In genomic region chr1:64553285-64553684, GRCh38 we compare ENCODE assay signal across 21 cellular contexts.
DNase-seq lines count a peak whose midpoint lies in the region; ATAC-seq and TF ChIP-seq lines count a peak whose summit lies in the region.
"Had no signal": no experiment of that assay in that cellular context is flagged by ENCODE, and none has a peak within 500 bp of the region (broad histone marks: within the 10 kb centered on the region; RNA-seq: fewer than 3 reads in every experiment).

No MANE protein-coding gene starts in this region.

- H3K79me2 ChIP-seq in Loucy (ENCODE audit: insufficient read depth, low read length) (peaks cover 5% of the 10 kb centered on the region; the same call in 1 of the 2 replicates), PC-3 (ENCODE audit: low read length) (no peaks in the 10 kb centered on the region)

- H3K9ac ChIP-seq in Loucy (ENCODE audit: low read depth, low read length, poor library complexity, severe bottlenecking) (no peak overlapping the region), PC-3 (ENCODE audit: low read length) (no peak overlapping the region)
- H3K9ac ChIP-seq: neural progenitor cell had no signal

- H3K4me3 Mint-ChIP-seq in naive thymus-derived CD4-positive, alpha-beta T cell, result peak overlapping the region in 3 of 10 donors; percentile 6 to 18 (median 18)
- no peak overlapping the region for H3K4me3 Mint-ChIP-seq in progenitor cell of endocrine pancreas (ENCODE audit: low read depth)
- H3K4me3 Mint-ChIP-seq: CD4-positive, CD25-positive, alpha-beta regulatory T cell; HFFc6; neural progenitor cell; T-helper 1 cell treated with Interleukin-12 subunit alpha and Interleukin-12 subunit beta and Interleukin-4 antibody, amounts not matched to agents 30 μg/mL and 1 μg/mL, for 36 hours had no signal

- peaks cover 11% of the 10 kb centered on the region for H4K20me1 ChIP-seq in Loucy (ENCODE audit: insufficient read depth, low read length, poor library complexity, severe bottlenecking)
- H4K20me1 ChIP-seq in PC-3 (ENCODE audit: low read length), result no peaks in the 10 kb centered on the region

- H3K4me1 Mint-ChIP-seq in naive thymus-derived CD4-positive, alpha-beta T cell, result peaks cover 20 to 81% (median 57%) of the 10 kb centered on the region in 7 donors
- H3K4me1 Mint-ChIP-seq in progenitor cell of endocrine pancreas (ENCODE audit: low read depth), result peaks cover 7% of the 10 kb centered on the region

- peaks cover 0 to 57% (median 0%) of the 10 kb centered on the region in 5 donors for H3K27me3 Mint-ChIP-seq in naive thymus-derived CD4-positive, alpha-beta T cell
- H3K27me3 Mint-ChIP-seq in progenitor cell of endocrine pancreas, result no peaks in the 10 kb centered on the region

- peaks cover 0 to 9% (median 0%) of the 10 kb centered on the region in 11 donors for H3K9me3 Mint-ChIP-seq in naive thymus-derived CD4-positive, alpha-beta T cell
- no peaks in the 10 kb centered on the region for H3K9me3 Mint-ChIP-seq in progenitor cell of endocrine pancreas (ENCODE audit: low read depth)
- H3K9me3 Mint-ChIP-seq: HFFc6; T-helper 1 cell treated with Interleukin-12 subunit alpha and Interleukin-12 subunit beta and Interleukin-4 antibody, amounts not matched to agents 30 μg/mL and 1 μg/mL, for 36 hours had no signal

- H3K4me2 ChIP-seq in Loucy (ENCODE audit: low read depth, low read length, poor library complexity, severe bottlenecking), result no peak overlapping the region
- H3K4me2 ChIP-seq in PC-3 (ENCODE audit: low read length), result no peak overlapping the region
- H3K4me2 ChIP-seq: neural progenitor cell had no signal

- H3K4me3 ChIP-seq in heart right ventricle (no peak overlapping the region), Loucy (ENCODE audit: low read length, poor library complexity, severe bottlenecking) (no peak overlapping the region), PC-3 (ENCODE audit: low read length) (no peak overlapping the region)
- no peak overlapping the region for H3K4me3 ChIP-seq in naive thymus-derived CD4-positive, alpha-beta T cell (ENCODE audit: low read length)
- H3K4me3 ChIP-seq: lower lobe of right lung, mucosa of descending colon, neural progenitor cell, SJSA1 had no signal

- BruUV-seq in PC-3 (replicated peaks; lab: Mats Ljungman, UMichigan), result no TSS peak

- POLR2A ChIA-PET in PC-3 (lab: Charles Lee; ENCODE audit: unreplicated experiment), result no interaction called here
- POLR2A ChIA-PET in naive thymus-derived CD4-positive, alpha-beta T cell (lab: Charles Lee), result no interaction called here

- peaks cover 0 to 8% (median 2%) of the 10 kb centered on the region in 5 donors for H3K36me3 Mint-ChIP-seq in naive thymus-derived CD4-positive, alpha-beta T cell
- H3K36me3 Mint-ChIP-seq in progenitor cell of endocrine pancreas (ENCODE audit: insufficient read depth), result peaks cover 15% of the 10 kb centered on the region
- H3K36me3 Mint-ChIP-seq: CD4-positive, CD25-positive, alpha-beta regulatory T cell had no signal

- WGBS in heart right ventricle, 2 donors, result 68 to 74% methylated on average over 4 of the region's 4 CpGs

- H3K27me3 ChIP-seq in heart right ventricle, result no peaks in the 10 kb centered on the region
- H3K27me3 ChIP-seq in Loucy (ENCODE audit: insufficient read depth, low read length, poor library complexity, severe bottlenecking), result no peaks in the 10 kb centered on the region
- no peaks in the 10 kb centered on the region for H3K27me3 ChIP-seq in PC-3 (ENCODE audit: low read length)
- no peaks in the 10 kb centered on the region for H3K27me3 ChIP-seq in naive thymus-derived CD4-positive, alpha-beta T cell (ENCODE audit: control insufficient read depth in 2 of 2, insufficient read depth in 2 of 2, low read length in 2 of 2)
- H3K27me3 ChIP-seq: neural progenitor cell, SJSA1 had no signal

- CTCF ChIA-PET in PC-3 (lab: Charles Lee), result no interaction called here
- CTCF ChIA-PET in naive thymus-derived CD4-positive, alpha-beta T cell (lab: Charles Lee), result interaction anchor here (0.6 to 3.7 kb wide), 4 partner anchors 9 to 122 kb away, joined by 3 to 24 read pairs (median 3); no protein-coding TSS in a partner anchor

- H3K36me3 ChIP-seq in heart right ventricle (peaks cover 0 to 6% (median 0%) of the 10 kb centered on the region in 9 donors), Loucy (ENCODE audit: insufficient read depth, low read length) (peaks cover 17% of the 10 kb centered on the region), PC-3 (ENCODE audit: low read depth, low read length) (no peaks in the 10 kb centered on the region)
- H3K36me3 ChIP-seq in naive thymus-derived CD4-positive, alpha-beta T cell (ENCODE audit: control insufficient read depth in 2 of 3, insufficient read depth in 3 of 3, low read length in 3 of 3), result no peaks in the 10 kb centered on the region
- H3K36me3 ChIP-seq: SJSA1 had no signal

- H3K27ac Mint-ChIP-seq in naive thymus-derived CD4-positive, alpha-beta T cell, result peak overlapping the region in 7 of 9 donors; percentile 4 to 91 (median 70)
- no peak overlapping the region for H3K27ac Mint-ChIP-seq in progenitor cell of endocrine pancreas
- H3K27ac Mint-ChIP-seq: CD4-positive, CD25-positive, alpha-beta regulatory T cell; HFFc6; neural progenitor cell; T-helper 1 cell treated with Interleukin-12 subunit alpha and Interleukin-12 subunit beta and Interleukin-4 antibody, amounts not matched to agents 30 μg/mL and 1 μg/mL, for 36 hours had no signal

- H3F3A ChIP-seq in Loucy (ENCODE audit: low read depth), result no peaks in the 10 kb centered on the region
- no peaks in the 10 kb centered on the region for H3F3A ChIP-seq in PC-3 (ENCODE audit: low read length, unreplicated experiment)

- H2AFZ ChIP-seq in Loucy (ENCODE audit: low read length), result no peak overlapping the region
- H2AFZ ChIP-seq in PC-3 (ENCODE audit: low read length), result no peak overlapping the region
- H2AFZ ChIP-seq: neural progenitor cell had no signal

- intact Hi-C loops in Right ventricle myocardium superior (cut with DNase I), result no loop called here
- intact Hi-C loops in heart right ventricle (cut with DNase I), result loop anchor here in 2 of 10 donors (5.0 to 10.0 kb wide), 2 partner anchors 81 to 122 kb away; partner anchors contain the start of gene CACHD1 (in 1 of the 2)
- intact Hi-C loops in PC-3 (cut with micrococcal nuclease), result no loop called here
- intact Hi-C loops in naive thymus-derived CD4-positive, alpha-beta T cell (cut with micrococcal nuclease), result loop anchor here in 1 of 2 donors (1.0 to 5.0 kb wide), 3 partner anchors 123 to 514 kb away; no protein-coding TSS in a partner anchor

- no peak for DNase-seq in Right ventricle myocardium superior
- no peak for DNase-seq in heart right ventricle
- DNase-seq in PC-3, result no peak
- DNase-seq in naive thymus-derived CD4-positive, alpha-beta T cell, result peak in 2 of 9 donors; percentile 12 to 16
- no peak for DNase-seq in caudate nucleus (lab: John Stamatoyannopoulos, UW)
- DNase-seq in progenitor cell of endocrine pancreas (ENCODE audit: low spot score, unreplicated experiment), result no peak
- DNase-seq: activated naive CD4-positive, alpha-beta T cell treated with anti-CD3 and anti-CD28 coated beads, Interleukin-2, amount 50 U/mL, for 16 hours; anterior cingulate cortex; HFFc6; kidney; lower lobe of right lung; MM.1S; mucosa of descending colon; NCI-H146; posterior cingulate gyrus; stimulated activated CD4-positive, alpha-beta T cell treated with anti-CD3 and anti-CD28 coated beads, Interleukin-15, amount 100 ng/mL, for 24 hours had no signal

- no peaks in the 10 kb centered on the region for H3K9me2 ChIP-seq in Loucy (replicated peaks; ENCODE audit: low read depth, low read length)
- H3K9me2 ChIP-seq in PC-3 (replicated peaks; ENCODE audit: low read length), result no peaks in the 10 kb centered on the region; the same call in 1 of the 2 replicates

- no peak overlapping the region for H3K27ac ChIP-seq in heart right ventricle
- no peak overlapping the region for H3K27ac ChIP-seq in PC-3 (ENCODE audit: low read length)
- H3K27ac ChIP-seq in naive thymus-derived CD4-positive, alpha-beta T cell (ENCODE audit: low read depth, low read length), result no peak overlapping the region
- no peak overlapping the region for H3K27ac ChIP-seq in caudate nucleus (ENCODE audit: low read depth, low read length)
- H3K27ac ChIP-seq: lower lobe of right lung, neural progenitor cell, SJSA1 had no signal

- TF ChIP-seq CTCF in heart right ventricle (IDR thresholded peaks at IDR 0.05) (peak in 4 of 9 donors; percentile 28 to 38 (median 30)), Loucy (conservative IDR thresholded peaks at IDR 0.05; ENCODE audit: low read length) (peak; percentile 36), PC-3 (conservative IDR thresholded peaks at IDR 0.05; ENCODE audit: low read depth, low read length) (0 out of 2 replicates have a peak, but pooled peaks have one; percentile 13), progenitor cell of endocrine pancreas (IDR thresholded peaks at IDR 0.05; ENCODE audit: unreplicated experiment) (no peak)

- H3K4me1 ChIP-seq in heart right ventricle (peaks cover 0 to 24% (median 6%) of the 10 kb centered on the region in 9 donors), Loucy (ENCODE audit: insufficient read depth, low read length, poor library complexity, severe bottlenecking) (peaks cover 28% of the 10 kb centered on the region), PC-3 (ENCODE audit: insufficient read depth, low read length) (no peaks in the 10 kb centered on the region)
- H3K4me1 ChIP-seq in naive thymus-derived CD4-positive, alpha-beta T cell (ENCODE audit: control insufficient read depth in 2 of 2, insufficient read depth in 2 of 2, low read length in 2 of 2), result peaks cover 0 to 25% of the 10 kb centered on the region in 2 donors
- H3K4me1 ChIP-seq: neural progenitor cell, SJSA1 had no signal

- peak; percentile 49 for ATAC-seq in Right ventricle myocardium superior (ENCODE audit: poor library complexity)
- ATAC-seq in heart right ventricle, result no peak
- ATAC-seq in PC-3, result no peak
- ATAC-seq in naive thymus-derived CD4-positive, alpha-beta T cell, result no peak
- ATAC-seq: lower lobe of right lung, mucosa of descending colon had no signal

- H3K9me3 ChIP-seq in heart right ventricle, result no peaks in the 10 kb centered on the region
- no peaks in the 10 kb centered on the region; the same call in 1 of the 2 replicates for H3K9me3 ChIP-seq in Loucy (ENCODE audit: insufficient read depth, low read depth, low read length)
- no peaks in the 10 kb centered on the region for H3K9me3 ChIP-seq in PC-3 (ENCODE audit: low read length)
- no peaks in the 10 kb centered on the region for H3K9me3 ChIP-seq in naive thymus-derived CD4-positive, alpha-beta T cell (ENCODE audit: control insufficient read depth in 2 of 3, low read length in 3 of 3)
- H3K9me3 ChIP-seq: lower lobe of right lung, mucosa of descending colon, SJSA1 had no signal
